In genomic region chr14:38870437-38870836, GRCh38 we compare ENCODE assay signal across 29 cellular contexts.
"Had no signal": no experiment of that assay in that cellular context is flagged by ENCODE, and none has a peak within 500 bp of the region (broad histone marks: within the 10 kb centered on the region; RNA-seq: fewer than 3 reads in every experiment).

No MANE protein-coding gene starts in this region.

- H3K4me1 Mint-ChIP-seq: activated naive CD4-positive, alpha-beta T cell treated with anti-CD3 and anti-CD28 coated beads, Interleukin-2, amount 10 ng/mL, durations not matched to agents 7 days and 5 days; activated naive CD8-positive, alpha-beta T cell treated with anti-CD3 and anti-CD28 coated beads for 36 hours had no signal

- DNase-seq: activated CD4-positive, alpha-beta T cell treated with anti-CD3 and anti-CD28 coated beads for 4 hours; activated CD8-positive, alpha-beta memory T cell treated with anti-CD3 and anti-CD28 coated beads, Interleukin-2, amount 50 U/mL, for 4 hours; activated CD8-positive, alpha-beta T cell treated with anti-CD3 and anti-CD28 coated beads for 36 hours; activated gamma-delta T cell treated with Interleukin-2 at 50 U/mL for 16 hours; activated naive CD4-positive, alpha-beta T cell treated with anti-CD3 and anti-CD28 coated beads, Interleukin-2, amount 10 ng/mL, durations not matched to agents 7 days and 5 days; activated naive CD8-positive, alpha-beta T cell treated with anti-CD3 and anti-CD28 coated beads for 36 hours; activated T-cell treated with anti-CD3 and anti-CD28 coated beads, Interleukin-2, amount 50 U/mL, for 72 hours; central memory CD4-positive, alpha-beta T cell; MG63; MV-4-11; NCI-H1092 treated with DMSO at 0.1 percent for 48 hours; NCI-H1417 treated with DMSO at 0.1 percent for 48 hours; NCI-H1694; NCI-H2029; NCI-H2107; NCI-H2171 treated with DMSO at 0.1 percent for 48 hours; NCI-H226; NCI-H526 treated with DMSO at 0.1 percent for 48 hours; NK-92 treated with Interleukin-12 subunit alpha and Interleukin-12 subunit beta, amount 100 ng/mL, for 24 hours; OCI-M1; Peyer's patch; Right ventricle myocardium superior; SJCRH30; SK-N-SH; T-helper 1 cell had no signal

- H3K4me3 Mint-ChIP-seq: activated CD8-positive, alpha-beta T cell treated with anti-CD3 and anti-CD28 coated beads for 36 hours; activated naive CD4-positive, alpha-beta T cell treated with anti-CD3 and anti-CD28 coated beads, Interleukin-2, amount 10 ng/mL, durations not matched to agents 7 days and 5 days; activated naive CD8-positive, alpha-beta T cell treated with anti-CD3 and anti-CD28 coated beads for 36 hours; activated T-cell treated with anti-CD3 and anti-CD28 coated beads, Interleukin-2, amount 50 U/mL, for 72 hours had no signal

- H3K27ac Mint-ChIP-seq: activated CD8-positive, alpha-beta T cell treated with anti-CD3 and anti-CD28 coated beads for 36 hours; activated naive CD4-positive, alpha-beta T cell treated with anti-CD3 and anti-CD28 coated beads, Interleukin-2, amount 10 ng/mL, durations not matched to agents 7 days and 5 days; activated naive CD8-positive, alpha-beta T cell treated with anti-CD3 and anti-CD28 coated beads for 36 hours; activated T-cell treated with anti-CD3 and anti-CD28 coated beads, Interleukin-2, amount 50 U/mL, for 72 hours; activated T-helper 2 cell treated with anti-CD3 and anti-CD28 coated beads, Interferon-gamma antibody, Interleukin-2, Interleukin-4, amounts not matched to agents 10 μg/mL and 5 μg/mL and 100 μg/mL, durations not matched to agents 14 hours and 24 hours and 36 hours had no signal

- ATAC-seq: activated CD4-positive, CD25-positive, alpha-beta regulatory T cell treated with anti-CD3 and anti-CD28 coated beads, Interleukin-2, amount 50 U/mL, for 24 hours; activated CD8-positive, alpha-beta T cell treated with anti-CD3 and anti-CD28 coated beads for 36 hours; activated T-cell treated with anti-CD3 and anti-CD28 coated beads, Interleukin-2, amount 50 U/mL, for 72 hours had no signal

- FAIRE-seq: bronchial epithelial cell had no signal

- H3K9me2 ChIP-seq: SK-N-SH had no signal

- H3K9me3 ChIP-seq: MG63, Peyer's patch, SJCRH30, SK-N-SH had no signal

- H3K4me1 ChIP-seq: Peyer's patch had no signal

- H3K9ac ChIP-seq: SK-N-SH had no signal

- H3K27me3 ChIP-seq: MG63, Peyer's patch, SJCRH30 had no signal

- H3K4me3 ChIP-seq: MG63, Peyer's patch, SJCRH30 had no signal

- H3K36me3 Mint-ChIP-seq: activated naive CD4-positive, alpha-beta T cell treated with anti-CD3 and anti-CD28 coated beads, Interleukin-2, amount 10 ng/mL, durations not matched to agents 7 days and 5 days; activated naive CD8-positive, alpha-beta T cell treated with anti-CD3 and anti-CD28 coated beads for 36 hours had no signal

- H3K9me3 Mint-ChIP-seq: activated CD8-positive, alpha-beta T cell treated with anti-CD3 and anti-CD28 coated beads for 36 hours; activated naive CD4-positive, alpha-beta T cell treated with anti-CD3 and anti-CD28 coated beads, Interleukin-2, amount 10 ng/mL, durations not matched to agents 7 days and 5 days; activated naive CD8-positive, alpha-beta T cell treated with anti-CD3 and anti-CD28 coated beads for 36 hours; activated T-cell treated with anti-CD3 and anti-CD28 coated beads, Interleukin-2, amount 50 U/mL, for 72 hours; activated T-helper 2 cell treated with anti-CD3 and anti-CD28 coated beads, Interferon-gamma antibody, Interleukin-2, Interleukin-4, amounts not matched to agents 10 μg/mL and 5 μg/mL and 100 μg/mL, durations not matched to agents 14 hours and 24 hours and 36 hours had no signal

- H3K36me3 ChIP-seq: MG63, Peyer's patch, SJCRH30 had no signal

- H3K27ac ChIP-seq: Peyer's patch, RWPE1, SJCRH30 had no signal

- H3K27me3 Mint-ChIP-seq: activated CD8-positive, alpha-beta T cell treated with anti-CD3 and anti-CD28 coated beads for 36 hours; activated naive CD4-positive, alpha-beta T cell treated with anti-CD3 and anti-CD28 coated beads, Interleukin-2, amount 10 ng/mL, durations not matched to agents 7 days and 5 days had no signal

- H3K4me2 ChIP-seq: SK-N-SH had no signal
